ENCODE assay signal across 8 cellular contexts in the genomic region with DNA sequence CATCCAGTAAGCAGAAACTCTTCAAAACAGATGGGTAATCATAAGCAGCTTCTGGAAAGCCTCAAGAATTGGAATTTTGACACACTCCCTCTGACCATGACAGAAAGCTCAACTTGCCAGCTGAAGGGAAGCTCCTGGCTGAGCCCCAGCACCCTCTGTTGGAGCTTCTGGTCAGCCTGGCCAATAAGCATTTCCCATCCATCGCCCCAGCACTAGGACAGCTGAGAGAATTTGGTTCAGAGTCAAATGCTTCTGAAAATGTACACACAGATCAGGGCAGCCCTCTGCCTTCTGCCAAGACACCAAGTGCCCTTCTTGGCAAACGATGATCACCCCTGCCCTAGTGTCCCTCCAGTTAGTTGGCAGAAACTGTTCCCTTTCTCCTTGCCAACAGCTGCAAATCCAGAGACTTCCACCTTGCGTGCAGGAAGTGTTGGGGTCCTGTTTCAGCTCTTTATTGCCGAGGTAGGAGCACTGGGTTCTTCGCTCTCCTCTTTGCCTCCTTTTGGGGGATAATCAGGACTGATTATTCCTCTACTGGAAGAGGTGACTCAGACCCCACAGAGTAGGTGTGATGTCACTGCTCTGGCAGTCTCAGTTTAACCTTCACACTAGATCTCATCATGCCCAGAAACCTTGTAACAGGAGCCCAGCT. TPM values are rescaled to one million over a fixed set of nuclear protein-coding genes. Genes with fewer than 3 reads are reported as not detected.
DNase-seq lines count a peak whose midpoint lies in the region; ATAC-seq and TF ChIP-seq lines count a peak whose summit lies in the region.

No MANE protein-coding gene starts in this region.

- H2AFZ ChIP-seq in hepatocyte = no peak overlapping the region

- no peak overlapping the region for H3K4me3 Mint-ChIP-seq in CD4-positive, alpha-beta T cell

- ATAC-seq in CD4-positive, alpha-beta T cell (ENCODE audit: poor library complexity) = peak; percentile 49
- ATAC-seq in HG02623 (IDR thresholded peaks at IDR 0.05; ENCODE audit: unreplicated experiment) = no peak

- intact Hi-C loops in CD4-positive, alpha-beta T cell (cut with DNase I, micrococcal nuclease) = no loop called here
- intact Hi-C loops in ascending aorta (cut with DNase I) = no loop called here

- no peak overlapping the region for H3K4me3 ChIP-seq in ascending aorta
- H3K4me3 ChIP-seq in hepatocyte = no peak overlapping the region
- no peak overlapping the region for H3K4me3 ChIP-seq in BE2C (ENCODE audit: low read depth, low read length)

- peaks cover 30% of the 10 kb centered on the region for H3K4me1 Mint-ChIP-seq in CD4-positive, alpha-beta T cell (ENCODE audit: low read depth)

- H3K4me1 ChIP-seq in ascending aorta (peaks cover 0 to 4% of the 10 kb centered on the region in 2 donors), hepatocyte (ENCODE audit: insufficient read depth) (peaks cover 15% of the 10 kb centered on the region), BE2C (no peaks in the 10 kb centered on the region)

- 44% methylated on average over 5 of the region's 5 CpGs for WGBS in hepatocyte (ENCODE audit: low lambda C conversion rate, missing lambda C conversion rate)

- H3K27me3 ChIP-seq in CD4-positive, alpha-beta T cell (ENCODE audit: control insufficient read depth, insufficient read depth, low read length) = no peaks in the 10 kb centered on the region
- no peaks in the 10 kb centered on the region for H3K27me3 ChIP-seq in ascending aorta
- no peaks in the 10 kb centered on the region for H3K27me3 ChIP-seq in hepatocyte
- H3K27me3 ChIP-seq in BE2C = no peaks in the 10 kb centered on the region

- H3K79me2 ChIP-seq in hepatocyte = no peaks in the 10 kb centered on the region

- POLR2A ChIA-PET in CD4-positive, alpha-beta T cell (lab: Charles Lee) = interaction anchor here (0.6 to 2.4 kb wide), 9 partner anchors 9 to 367 kb away, joined by 3 to 12 read pairs (median 3); a partner anchor contains a TSS

- no peaks in the 10 kb centered on the region for H4K20me1 ChIP-seq in hepatocyte (ENCODE audit: insufficient read depth, poor library complexity, severe bottlenecking)

- peak overlapping the region; percentile 61 for H3K27ac ChIP-seq in CD4-positive, alpha-beta T cell (ENCODE audit: low read depth, low read length)
- peak overlapping the region; percentile 13 to 48 for H3K27ac ChIP-seq in ascending aorta
- peak overlapping the region; percentile 55 for H3K27ac ChIP-seq in hepatocyte

- H3K27ac Mint-ChIP-seq in CD4-positive, alpha-beta T cell = peak overlapping the region; percentile 92

- H3K9me2 ChIP-seq in hepatocyte (replicated peaks; ENCODE audit: insufficient read depth) = no peaks in the 10 kb centered on the region

- H3K36me3 ChIP-seq in ascending aorta = peaks cover 3 to 20% of the 10 kb centered on the region in 2 donors
- no peaks in the 10 kb centered on the region for H3K36me3 ChIP-seq in hepatocyte (replicated peaks; ENCODE audit: insufficient read depth, low read depth)
- no peaks in the 10 kb centered on the region for H3K36me3 ChIP-seq in BE2C

- H3K4me2 ChIP-seq in hepatocyte = peak overlapping the region; percentile 51

- H3K36me3 Mint-ChIP-seq in CD4-positive, alpha-beta T cell (ENCODE audit: low read depth) = peaks cover 24% of the 10 kb centered on the region

- H3K27me3 Mint-ChIP-seq in CD4-positive, alpha-beta T cell = no peaks in the 10 kb centered on the region

- CTCF ChIA-PET in CD4-positive, alpha-beta T cell (lab: Charles Lee) = interaction anchor here (1.0 to 2.8 kb wide), 4 partner anchors 11 to 197 kb away, joined by 3 to 32 read pairs (median 8); a partner anchor contains a TSS

- TF ChIP-seq CTCF in CD4-positive, alpha-beta T cell (IDR thresholded peaks at IDR 0.05) = no peak
- TF ChIP-seq CTCF in ascending aorta (IDR thresholded peaks at IDR 0.05) = no peak
- no peak for TF ChIP-seq CTCF in hepatocyte (IDR thresholded peaks at IDR 0.05; ENCODE audit: poor library complexity)
- no peak for TF ChIP-seq CTCF in BE2C (IDR thresholded peaks at IDR 0.05; ENCODE audit: low read depth, low read length)

- DNase-seq in CD4-positive, alpha-beta T cell = no peak
- DNase-seq in NCI-H2029 treated with DMSO at 0.1 percent for 48 hours (lab: John Stamatoyannopoulos, UW) (peak; percentile 66), ascending aorta (ENCODE audit: low spot score in 2 of 2) (no peak), hepatocyte (ENCODE audit: low spot score) (peak; percentile 47), NCI-H524 (lab: John Stamatoyannopoulos, UW) (no peak), BE2C (no peak)
- peak; percentile 50 for DNase-seq in stimulated activated CD8-positive, alpha-beta memory T cell treated with anti-CD3 and anti-CD28 coated beads, Interleukin-4, amount 100 ng/mL, for 48 hours

- H3K9me3 Mint-ChIP-seq in CD4-positive, alpha-beta T cell = no peaks in the 10 kb centered on the region

- H3K9me3 ChIP-seq in CD4-positive, alpha-beta T cell (ENCODE audit: control insufficient read depth, low read length) = no peaks in the 10 kb centered on the region
- H3K9me3 ChIP-seq in ascending aorta (no peaks in the 10 kb centered on the region), hepatocyte (ENCODE audit: low read depth) (no peaks in the 10 kb centered on the region), BE2C (no peaks in the 10 kb centered on the region)

RNA-seq across cellular contexts. Expression of a gene that starts 11.9 kb away (rescaled TPM):
- total RNA-seq in CD4-positive, alpha-beta T cell = 1 to 10 TPM; 3.8 to 4.7 TPM
- total RNA-seq in ascending aorta = 8.8 TPM
- total RNA-seq in hepatocyte = 22.0 and 35.5 TPM in 2 replicates
- 19.1 and 21.2 TPM in 2 replicates for polyA plus RNA-seq in hepatocyte
- polyA plus RNA-seq in BE2C (2012; ENCODE audit: insufficient read depth, insufficient read length, low read depth) = 1.1 TPM

RNA-seq across cellular contexts. Expression of a gene that starts 26.9 kb away (rescaled TPM):
- 10 to 100 TPM; 46.2 to 48.0 TPM for total RNA-seq in CD4-positive, alpha-beta T cell
- total RNA-seq in ascending aorta (36.0 TPM), hepatocyte (14.9 and 21.7 TPM in 2 replicates)
- 22.5 and 22.6 TPM in 2 replicates for polyA plus RNA-seq in hepatocyte
- polyA plus RNA-seq in BE2C (2012; ENCODE audit: insufficient read depth, insufficient read length, low read depth) = 17.7 TPM

Comparison
In these comparisons a context has a peak if more than half of its experiments do, and no peak if none do; other contexts are left out.
1. DNase-seq: peak in NCI-H2029 treated with DMSO at 0.1 percent for 48 hours (single experiment), hepatocyte (single experiment) and stimulated activated CD8-positive, alpha-beta memory T cell treated with anti-CD3 and anti-CD28 coated beads, Interleukin-4, amount 100 ng/mL, for 48 hours (single experiment); none in CD4-positive, alpha-beta T cell (0 of 10), ascending aorta (0 of 2), NCI-H524 (0 of 2) and BE2C (single experiment).
2. Peak in every context shown above with its lines, with median percentiles within 50 percentile points of each other: H3K27ac ChIP-seq.